8 cellular contexts compared by ENCODE assay signal in genomic region chr9:37591775-37592107, GRCh38.
DNase-seq lines count a peak whose midpoint lies in the region; ATAC-seq and TF ChIP-seq lines count a peak whose summit lies in the region.

No MANE protein-coding gene starts in this region.

- peak; percentile 15 for DNase-seq in EL
- no peak for DNase-seq in NT2/D1 (ENCODE audit: low read depth, low spot score)
- no peak for DNase-seq in 8988T
- DNase-seq in NCI-H2029 (lab: John Stamatoyannopoulos, UW) = no peak
- no peak for DNase-seq in medulla oblongata (ENCODE audit: extremely low spot score)

- H3K9ac ChIP-seq in NT2/D1 (ENCODE audit: insufficient read length, low read depth) (peak overlapping the region; percentile 89), endocrine pancreas (ENCODE audit: control insufficient read depth, insufficient read depth, low read length) (peak overlapping the region; percentile 95), parathyroid adenoma (no peak overlapping the region)

- H3K27me3 ChIP-seq in NT2/D1 (ENCODE audit: insufficient read depth, insufficient read length) (peaks cover 5% of the 10 kb centered on the region), endocrine pancreas (ENCODE audit: control insufficient read depth, insufficient read depth, low read length) (no peaks in the 10 kb centered on the region), parathyroid adenoma (ENCODE audit: control insufficient read depth, insufficient read depth, low read length) (no peaks in the 10 kb centered on the region)

- H3K4me1 ChIP-seq in NT2/D1 (ENCODE audit: insufficient read depth, insufficient read length) = no peaks in the 10 kb centered on the region
- peaks cover 6% of the 10 kb centered on the region for H3K4me1 ChIP-seq in endocrine pancreas (ENCODE audit: control insufficient read depth, insufficient read depth, low read length)
- H3K4me1 ChIP-seq in parathyroid adenoma = peaks cover 3% of the 10 kb centered on the region

- no peak overlapping the region for H3K27ac ChIP-seq in parathyroid adenoma

- H3K9me3 ChIP-seq in NT2/D1 (ENCODE audit: insufficient read depth, low read length) (no peaks in the 10 kb centered on the region), endocrine pancreas (ENCODE audit: control insufficient read depth, low read length) (no peaks in the 10 kb centered on the region), parathyroid adenoma (ENCODE audit: control insufficient read depth, low read length) (no peaks in the 10 kb centered on the region)

- H3K4me2 ChIP-seq in parathyroid adenoma (ENCODE audit: low read length) = peak overlapping the region; percentile 84

- peaks cover 42% of the 10 kb centered on the region for H3K36me3 ChIP-seq in NT2/D1 (ENCODE audit: insufficient read depth, insufficient read length, low read length)
- H3K36me3 ChIP-seq in endocrine pancreas (ENCODE audit: control insufficient read depth, insufficient read depth, low read length) = no peaks in the 10 kb centered on the region
- no peaks in the 10 kb centered on the region for H3K36me3 ChIP-seq in parathyroid adenoma (ENCODE audit: control insufficient read depth, insufficient read depth, low read length)

- no peak for ATAC-seq in HG03520 (IDR thresholded peaks at IDR 0.05; ENCODE audit: unreplicated experiment)

- H3K4me3 ChIP-seq in NT2/D1 (ENCODE audit: insufficient read length, low read depth) = peak overlapping the region; percentile 93
- peak overlapping the region; percentile 73 for H3K4me3 ChIP-seq in endocrine pancreas (ENCODE audit: control insufficient read depth, insufficient read depth, low read length)
- peak overlapping the region; percentile 90 for H3K4me3 ChIP-seq in parathyroid adenoma (ENCODE audit: low read depth, low read length)

- H2AFZ ChIP-seq in parathyroid adenoma = peak overlapping the region; percentile 89

- H3K79me2 ChIP-seq in parathyroid adenoma = peaks cover 5% of the 10 kb centered on the region

- no peak for TF ChIP-seq CTCF in parathyroid adenoma (IDR thresholded peaks at IDR 0.05)
